Comparison of ENCODE assay signal across 19 cellular contexts in genomic region chr21:27806261-27806660, GRCh38.
"Had no signal": no experiment of that assay in that cellular context is flagged by ENCODE, and none has a peak within 500 bp of the region (broad histone marks: within the 10 kb centered on the region; RNA-seq: fewer than 3 reads in every experiment).

No MANE protein-coding gene starts in this region.

- H3K4me3 Mint-ChIP-seq: activated CD4-positive, alpha-beta memory T cell treated with anti-CD3 and anti-CD28 coated beads for 36 hours; activated naive CD8-positive, alpha-beta T cell; naive B cell; neural progenitor cell; WTC11 had no signal

- DNase-seq: activated CD4-positive, alpha-beta memory T cell treated with anti-CD3 and anti-CD28 coated beads for 36 hours; activated CD4-positive, alpha-beta T cell treated with anti-CD3 and anti-CD28 coated beads for 4 hours; amniotic stem cell; dermis blood vessel endothelial cell; effector memory CD4-positive, alpha-beta T cell; foreskin melanocyte; head of caudate nucleus; left lung; naive B cell; stimulated activated naive CD8-positive, alpha-beta T cell treated with anti-CD3 and anti-CD28 coated beads, Interleukin-15, Interleukin-2, amounts not matched to agents 100 U/mL and 50 U/mL, for 24 hours; substantia nigra; T-helper 2 cell had no signal

- H3K4me1 ChIP-seq: left lung, neural progenitor cell, prostate gland, right atrium auricular region, tibial nerve had no signal

- H3K4me1 Mint-ChIP-seq: naive B cell, neural progenitor cell had no signal

- ATAC-seq: left lung; stimulated activated naive CD8-positive, alpha-beta T cell treated with anti-CD3 and anti-CD28 coated beads, Interleukin-15, Interleukin-2, amounts not matched to agents 100 U/mL and 50 U/mL, for 24 hours; WTC11 had no signal

- H3K4me3 ChIP-seq: left lung, neural progenitor cell, prostate gland, right atrium auricular region, tibial nerve had no signal

- H3K9me3 Mint-ChIP-seq: activated CD4-positive, alpha-beta memory T cell treated with anti-CD3 and anti-CD28 coated beads for 36 hours; neural progenitor cell; WTC11 had no signal

- H3K9me3 ChIP-seq: left lung, prostate gland, right atrium auricular region, tibial nerve had no signal

- H3K36me3 ChIP-seq: left lung, neural progenitor cell, prostate gland, right atrium auricular region, tibial nerve had no signal

- H2AFZ ChIP-seq: neural progenitor cell had no signal

- H3K4me2 ChIP-seq: neural progenitor cell had no signal

- H3K9ac ChIP-seq: neural progenitor cell had no signal

- H3K27ac ChIP-seq: left lung, neural progenitor cell, prostate gland, right atrium auricular region, tibial nerve had no signal

- H3K27ac Mint-ChIP-seq: activated CD4-positive, alpha-beta memory T cell treated with anti-CD3 and anti-CD28 coated beads for 36 hours; activated naive CD8-positive, alpha-beta T cell; naive B cell; neural progenitor cell; WTC11 had no signal

- H3K27me3 ChIP-seq: left lung, neural progenitor cell, right atrium auricular region, tibial nerve had no signal

- FAIRE-seq: urothelium cell line had no signal

- H3K36me3 Mint-ChIP-seq: activated CD4-positive, alpha-beta memory T cell treated with anti-CD3 and anti-CD28 coated beads for 36 hours; activated naive CD8-positive, alpha-beta T cell; naive B cell; neural progenitor cell; WTC11 had no signal

- H3K27me3 Mint-ChIP-seq: activated CD4-positive, alpha-beta memory T cell treated with anti-CD3 and anti-CD28 coated beads for 36 hours; activated naive CD8-positive, alpha-beta T cell; naive B cell had no signal
